In the genomic region with DNA sequence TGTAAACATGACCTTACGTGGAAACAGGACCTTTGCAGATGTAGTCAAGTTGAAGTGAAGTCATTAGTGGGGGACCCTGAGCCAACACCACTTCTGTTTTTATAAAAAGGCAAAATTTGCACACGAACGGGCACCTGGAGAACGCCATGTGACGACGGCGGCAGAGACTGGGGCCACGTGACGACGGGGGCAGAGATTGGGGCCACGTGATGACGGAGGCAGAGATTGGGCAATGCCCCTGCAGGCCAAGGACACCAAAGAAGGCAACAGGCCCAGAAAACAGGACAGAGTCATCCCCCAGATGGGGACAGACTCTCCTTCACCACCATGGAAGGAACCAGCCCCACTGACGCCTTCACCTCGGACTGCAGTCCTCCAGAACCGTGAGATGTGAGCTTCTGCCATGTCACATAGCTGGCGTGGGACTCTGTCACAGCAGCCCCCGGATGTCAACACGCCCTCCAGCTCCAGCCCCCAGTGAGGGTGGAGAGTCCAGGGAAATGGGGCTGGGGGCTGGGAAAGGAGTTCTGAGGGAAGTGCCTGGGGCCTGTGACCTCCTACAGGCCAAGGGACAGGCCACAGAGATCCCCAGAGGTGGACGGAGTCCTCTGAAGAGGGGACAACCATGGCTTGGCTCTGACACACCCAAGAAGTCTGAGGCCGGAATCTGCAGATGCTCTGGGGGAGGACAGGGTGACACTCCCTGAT, we compare ENCODE assay signal across 1 cellular context.
A peak's percentile ranks its signal among the peaks of the same experiment; 100 is the strongest.
TF ChIP-seq lines count a peak whose summit lies in the region.

No MANE protein-coding gene starts in this region.

TF ChIP-seq in K562, 482 proteins besides CTCF, POLR2A, EP300 and RAD21:
- TF ChIP-seq, protein P1, sequence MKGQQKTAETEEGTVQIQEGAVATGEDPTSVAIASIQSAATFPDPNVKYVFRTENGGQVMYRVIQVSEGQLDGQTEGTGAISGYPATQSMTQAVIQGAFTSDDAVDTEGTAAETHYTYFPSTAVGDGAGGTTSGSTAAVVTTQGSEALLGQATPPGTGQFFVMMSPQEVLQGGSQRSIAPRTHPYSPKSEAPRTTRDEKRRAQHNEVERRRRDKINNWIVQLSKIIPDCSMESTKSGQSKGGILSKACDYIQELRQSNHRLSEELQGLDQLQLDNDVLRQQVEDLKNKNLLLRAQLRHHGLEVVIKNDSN (CRISPR knock-in tag; IDR thresholded peaks at IDR 0.05): peak; percentile 68
- TF ChIP-seq LARP7 (IDR thresholded peaks at IDR 0.05): no peak
- TF ChIP-seq, protein P2, sequence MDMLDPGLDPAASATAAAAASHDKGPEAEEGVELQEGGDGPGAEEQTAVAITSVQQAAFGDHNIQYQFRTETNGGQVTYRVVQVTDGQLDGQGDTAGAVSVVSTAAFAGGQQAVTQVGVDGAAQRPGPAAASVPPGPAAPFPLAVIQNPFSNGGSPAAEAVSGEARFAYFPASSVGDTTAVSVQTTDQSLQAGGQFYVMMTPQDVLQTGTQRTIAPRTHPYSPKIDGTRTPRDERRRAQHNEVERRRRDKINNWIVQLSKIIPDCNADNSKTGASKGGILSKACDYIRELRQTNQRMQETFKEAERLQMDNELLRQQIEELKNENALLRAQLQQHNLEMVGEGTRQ (CRISPR knock-in tag; IDR thresholded peaks at IDR 0.05): peak; percentile 61
- TF ChIP-seq CEBPB (tag; IDR thresholded peaks at IDR 0.05): 0 out of 2 replicates have a peak, but pooled peaks have one; percentile 16
- TF ChIP-seq RAD51 (IDR thresholded peaks at IDR 0.05; ENCODE audit: borderline replicate concordance, low read depth): peak; percentile 61; the same call in 1 of the 2 replicates
- no peak for TF ChIP-seq SRF (CRISPR knock-in tag; IDR thresholded peaks at IDR 0.05)
TF ChIP-seq in K562: peak in this region for 4.
